Comparison of ENCODE assay signal across 33 cellular contexts in the genomic region with DNA sequence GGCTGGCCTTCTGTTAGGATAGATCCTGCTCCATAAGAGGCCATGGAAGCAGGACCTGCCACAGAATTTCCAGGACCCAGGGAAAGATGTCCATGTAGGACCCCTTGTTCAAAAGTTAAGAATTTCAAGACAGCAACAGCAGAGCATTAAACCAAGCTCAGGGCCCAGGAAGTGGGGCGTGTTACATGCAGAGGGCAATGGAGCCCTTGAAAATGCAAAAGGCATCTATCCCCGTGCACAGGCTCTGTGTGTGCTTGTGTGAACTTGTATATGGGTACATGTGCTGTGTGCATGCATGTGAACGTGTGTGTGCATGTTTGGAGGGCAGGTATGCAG. TPM values are rescaled to one million over a fixed set of nuclear protein-coding genes. Genes with fewer than 3 reads are reported as not detected.
DNase-seq lines count a peak whose midpoint lies in the region; ATAC-seq and TF ChIP-seq lines count a peak whose summit lies in the region.
"Had no signal": no experiment of that assay in that cellular context is flagged by ENCODE, and none has a peak within 500 bp of the region (broad histone marks: within the 10 kb centered on the region; RNA-seq: fewer than 3 reads in every experiment).

No MANE protein-coding gene starts in this region.

- H3K4me3 ChIP-seq in RWPE2 (ENCODE audit: severe bottlenecking) (no peak overlapping the region), mucosa of rectum (ENCODE audit: low read length in 2 of 2) (no peak overlapping the region), testis (no peak overlapping the region)
- H3K4me3 ChIP-seq: heart left ventricle, uterus had no signal

- H3K9ac ChIP-seq in mucosa of rectum (ENCODE audit: low read depth in 1 of 2, low read length in 2 of 2): no peak overlapping the region

- TF ChIP-seq CTCF in RWPE2 (IDR thresholded peaks at IDR 0.05; ENCODE audit: poor library complexity, severe bottlenecking): no peak
- no peak for TF ChIP-seq CTCF in testis (IDR thresholded peaks at IDR 0.05)

- H3K27me3 ChIP-seq in RWPE2 (ENCODE audit: insufficient read depth, poor library complexity, severe bottlenecking): peaks cover 20% of the 10 kb centered on the region
- no peaks in the 10 kb centered on the region for H3K27me3 ChIP-seq in mucosa of rectum (ENCODE audit: control insufficient read depth in 2 of 2, insufficient read depth in 2 of 2, low read length in 2 of 2)
- H3K27me3 ChIP-seq in testis: no peaks in the 10 kb centered on the region
- H3K27me3 ChIP-seq: heart left ventricle, uterus had no signal

- H3K4me1 ChIP-seq in RWPE2 (ENCODE audit: insufficient read depth, poor library complexity, severe bottlenecking) (no peaks in the 10 kb centered on the region), mucosa of rectum (ENCODE audit: control insufficient read depth in 2 of 2, insufficient read depth in 2 of 2, low read length in 2 of 2) (peaks cover 0 to 5% of the 10 kb centered on the region in 2 donors), testis (peaks cover 25% of the 10 kb centered on the region)
- H3K4me1 ChIP-seq: foreskin keratinocyte, uterus had no signal

- H3K9me3 ChIP-seq in RWPE2 (ENCODE audit: severe bottlenecking) (no peaks in the 10 kb centered on the region), mucosa of rectum (ENCODE audit: control insufficient read depth in 2 of 2, low read length in 2 of 2) (no peaks in the 10 kb centered on the region), testis (no peaks in the 10 kb centered on the region)
- H3K9me3 ChIP-seq: heart left ventricle, uterus had no signal

- 95 to 96% methylated on average over 2 to 3 of the region's 3 CpGs for WGBS in testis, 2 donors

- peak; percentile 31 for DNase-seq in activated effector memory CD4-positive, alpha-beta T cell treated with anti-CD3 and anti-CD28 coated beads, Interleukin-2, amount 50 U/mL, for 16 hours
- no peak for DNase-seq in activated effector memory CD4-positive, alpha-beta T cell treated with Interleukin-2 at 50 U/mL for 16 hours
- peak; percentile 23 for DNase-seq in RWPE2 (ENCODE audit: low spot score)
- peak; percentile 9 for DNase-seq in testis
- DNase-seq in activated CD4-positive, alpha-beta T cell treated with anti-CD3 and anti-CD28 coated beads for 48 hours: no peak
- DNase-seq: activated CD4-positive, alpha-beta T cell treated with anti-CD3 and anti-CD28 coated beads for 4 hours; activated naive CD4-positive, alpha-beta T cell treated with Interleukin-2 at 50 U/mL for 16 hours; activated T-cell treated with anti-CD3 and anti-CD28 coated beads, Interleukin-2, amount 50 U/mL, for 4 hours; amniotic stem cell; cortex of kidney; foreskin keratinocyte; naive B cell; NCI-H1092; NCI-H1694 treated with DMSO at 0.1 percent for 48 hours; NCI-H2171 treated with DMSO at 0.1 percent for 48 hours; NCI-H524 treated with DMSO at 0.1 percent for 48 hours; NK-92 treated with Interleukin-12 subunit alpha and Interleukin-12 subunit beta, amount 100 ng/mL, for 24 hours; nucleus accumbens; PC-3; SHP77 treated with DMSO at 0.1 percent for 48 hours; stimulated activated CD4-positive, alpha-beta T cell treated with anti-CD3 and anti-CD28 coated beads, Interleukin-12 subunit alpha, Interleukin-12 subunit beta, amount 100 ng/mL, for 4 hours; stimulated activated CD4-positive, alpha-beta T cell treated with anti-CD3 and anti-CD28 coated beads, Interleukin-4, amount 100 ng/mL, for 24 hours; T-helper 9 cell had no signal

- intact Hi-C loops in testis (cut with DNase I; ENCODE audit: low total_unique reads): no loop called here

- H3K27ac ChIP-seq in RWPE2 (ENCODE audit: poor library complexity, severe bottlenecking) (no peak overlapping the region), mucosa of rectum (ENCODE audit: low read depth in 2 of 2, low read length in 2 of 2) (peak overlapping the region; percentile 45 to 52), testis (no peak overlapping the region)
- H3K27ac ChIP-seq: foreskin keratinocyte, VCaP had no signal

- TF ChIP-seq POLR2A in testis (IDR thresholded peaks at IDR 0.05): no peak

- ATAC-seq in RWPE2 (ENCODE audit: low read depth) (no peak), HG03442 (IDR thresholded peaks at IDR 0.05; ENCODE audit: unreplicated experiment) (no peak), SK-N-SH treated with all-trans-retinoic acid at 6 μM for 48 hours (no peak)
- ATAC-seq: activated T-cell treated with anti-CD3 and anti-CD28 coated beads, Interleukin-2, amount 50 U/mL, for 4 hours; CD8-positive, alpha-beta T cell; esophagus mucosa; foreskin keratinocyte; PC-3; stimulated activated memory B cell treated with anti-CD40 and anti-IgM and Interleukin-4, amounts not matched to agents 10 μg/mL and 1 μg/mL and 100 μg/mL, for 72 hours had no signal

- H3K36me3 ChIP-seq in RWPE2 (ENCODE audit: low read depth) (no peaks in the 10 kb centered on the region), mucosa of rectum (ENCODE audit: control insufficient read depth in 2 of 2, insufficient read depth in 2 of 2, low read length in 2 of 2) (no peaks in the 10 kb centered on the region), testis (ENCODE audit: low read depth, missing control alignments) (no peaks in the 10 kb centered on the region)
- H3K36me3 ChIP-seq: heart left ventricle, uterus had no signal

TF ChIP-seq in SK-N-SH treated with all-trans-retinoic acid at 6 μM for 48 hours, 23 proteins besides CTCF, POLR2A, EP300 and RAD21:
- TF ChIP-seq ZNF70 (CRISPR knock-in tag; IDR thresholded peaks at IDR 0.05) (no peak), OSR1 (CRISPR knock-in tag; IDR thresholded peaks at IDR 0.05) (no peak), PPARA (CRISPR knock-in tag; IDR thresholded peaks at IDR 0.05; ENCODE audit: borderline replicate concordance) (no peak), ZFP3 (CRISPR knock-in tag; IDR thresholded peaks at IDR 0.05) (no peak), GLIS3 (CRISPR knock-in tag; IDR thresholded peaks at IDR 0.05) (no peak), SNAI2 (CRISPR knock-in tag; IDR thresholded peaks at IDR 0.05) (no peak), ZNF8 (CRISPR knock-in tag; IDR thresholded peaks at IDR 0.05) (no peak), TCF4 (CRISPR knock-in tag; IDR thresholded peaks at IDR 0.05; ENCODE audit: borderline replicate concordance) (no peak), ARNTL (CRISPR knock-in tag; IDR thresholded peaks at IDR 0.05; ENCODE audit: borderline replicate concordance, low read depth) (no peak), ZFP30 (CRISPR knock-in tag; IDR thresholded peaks at IDR 0.05) (no peak), ISL1 (CRISPR knock-in tag; IDR thresholded peaks at IDR 0.05) (no peak), CREB5 (CRISPR knock-in tag; IDR thresholded peaks at IDR 0.05; ENCODE audit: low read depth) (no peak), ESRRG (CRISPR knock-in tag; IDR thresholded peaks at IDR 0.05) (no peak), ZC3H10 (CRISPR knock-in tag; IDR thresholded peaks at IDR 0.05) (no peak), TOX (CRISPR knock-in tag; IDR thresholded peaks at IDR 0.05; ENCODE audit: borderline replicate concordance) (no peak), RARB (CRISPR knock-in tag; IDR thresholded peaks at IDR 0.05) (no peak), ZNF565 (CRISPR knock-in tag; conservative IDR thresholded peaks at IDR 0.05; ENCODE audit: low read depth) (no peak), BACH2 (CRISPR knock-in tag; IDR thresholded peaks at IDR 0.05; ENCODE audit: borderline replicate concordance) (no peak)
- TF ChIP-seq, protein P1, sequence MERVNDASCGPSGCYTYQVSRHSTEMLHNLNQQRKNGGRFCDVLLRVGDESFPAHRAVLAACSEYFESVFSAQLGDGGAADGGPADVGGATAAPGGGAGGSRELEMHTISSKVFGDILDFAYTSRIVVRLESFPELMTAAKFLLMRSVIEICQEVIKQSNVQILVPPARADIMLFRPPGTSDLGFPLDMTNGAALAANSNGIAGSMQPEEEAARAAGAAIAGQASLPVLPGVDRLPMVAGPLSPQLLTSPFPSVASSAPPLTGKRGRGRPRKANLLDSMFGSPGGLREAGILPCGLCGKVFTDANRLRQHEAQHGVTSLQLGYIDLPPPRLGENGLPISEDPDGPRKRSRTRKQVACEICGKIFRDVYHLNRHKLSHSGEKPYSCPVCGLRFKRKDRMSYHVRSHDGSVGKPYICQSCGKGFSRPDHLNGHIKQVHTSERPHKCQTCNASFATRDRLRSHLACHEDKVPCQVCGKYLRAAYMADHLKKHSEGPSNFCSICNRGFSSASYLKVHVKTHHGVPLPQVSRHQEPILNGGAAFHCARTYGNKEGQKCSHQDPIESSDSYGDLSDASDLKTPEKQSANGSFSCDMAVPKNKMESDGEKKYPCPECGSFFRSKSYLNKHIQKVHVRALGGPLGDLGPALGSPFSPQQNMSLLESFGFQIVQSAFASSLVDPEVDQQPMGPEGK (CRISPR knock-in tag; IDR thresholded peaks at IDR 0.05; ENCODE audit: borderline replicate concordance): no peak

RNA-seq across cellular contexts. Expression of gene NKD2, which starts 14.4 kb away (rescaled TPM):
- 10 to 100 TPM; 31.6 to 42.1 TPM for total RNA-seq in testis
- 16.5 TPM for polyA plus RNA-seq in testis (ENCODE audit: insufficient read depth, low read depth, low replicate concordance)
- polyA plus RNA-seq: foreskin keratinocyte, IgD-negative memory B cell had no signal

Comparison
In these comparisons a context has a peak if more than half of its experiments do, and no peak if none do; other contexts are left out.
1. DNase-seq: peak in activated effector memory CD4-positive, alpha-beta T cell treated with anti-CD3 and anti-CD28 coated beads, Interleukin-2, amount 50 U/mL, for 16 hours (single experiment), RWPE2 (single experiment) and testis (single experiment); none in activated effector memory CD4-positive, alpha-beta T cell treated with Interleukin-2 at 50 U/mL for 16 hours (single experiment) and activated CD4-positive, alpha-beta T cell treated with anti-CD3 and anti-CD28 coated beads for 48 hours (single experiment).
2. H3K27ac ChIP-seq: peak in mucosa of rectum (2 of 2); none in RWPE2 (single experiment) and testis (0 of 2).